1 cellular context compared by ENCODE assay signal in genomic region chr4:82217986-82218715, GRCh38.
TF ChIP-seq lines count a peak whose summit lies in the region.

No MANE protein-coding gene starts in this region.

TF ChIP-seq in GM23338, 12 proteins besides CTCF, POLR2A, EP300 and RAD21 (continued from another document):
- TF ChIP-seq REST (IDR thresholded peaks at IDR 0.05; ENCODE audit: unreplicated experiment) (no peak), EZH2 (IDR thresholded peaks at IDR 0.05; ENCODE audit: low read depth, unreplicated experiment) (no peak), POLR2AphosphoS5 (IDR thresholded peaks at IDR 0.05; ENCODE audit: low read depth) (no peak), STAT1 (IDR thresholded peaks at IDR 0.05; ENCODE audit: unreplicated experiment) (no peak), CREB1 (CRISPR knock-in tag; IDR thresholded peaks at IDR 0.05; ENCODE audit: low read depth) (no peak), NANOG (IDR thresholded peaks at IDR 0.05; ENCODE audit: borderline replicate concordance) (no peak)
- TF ChIP-seq, protein P1, sequence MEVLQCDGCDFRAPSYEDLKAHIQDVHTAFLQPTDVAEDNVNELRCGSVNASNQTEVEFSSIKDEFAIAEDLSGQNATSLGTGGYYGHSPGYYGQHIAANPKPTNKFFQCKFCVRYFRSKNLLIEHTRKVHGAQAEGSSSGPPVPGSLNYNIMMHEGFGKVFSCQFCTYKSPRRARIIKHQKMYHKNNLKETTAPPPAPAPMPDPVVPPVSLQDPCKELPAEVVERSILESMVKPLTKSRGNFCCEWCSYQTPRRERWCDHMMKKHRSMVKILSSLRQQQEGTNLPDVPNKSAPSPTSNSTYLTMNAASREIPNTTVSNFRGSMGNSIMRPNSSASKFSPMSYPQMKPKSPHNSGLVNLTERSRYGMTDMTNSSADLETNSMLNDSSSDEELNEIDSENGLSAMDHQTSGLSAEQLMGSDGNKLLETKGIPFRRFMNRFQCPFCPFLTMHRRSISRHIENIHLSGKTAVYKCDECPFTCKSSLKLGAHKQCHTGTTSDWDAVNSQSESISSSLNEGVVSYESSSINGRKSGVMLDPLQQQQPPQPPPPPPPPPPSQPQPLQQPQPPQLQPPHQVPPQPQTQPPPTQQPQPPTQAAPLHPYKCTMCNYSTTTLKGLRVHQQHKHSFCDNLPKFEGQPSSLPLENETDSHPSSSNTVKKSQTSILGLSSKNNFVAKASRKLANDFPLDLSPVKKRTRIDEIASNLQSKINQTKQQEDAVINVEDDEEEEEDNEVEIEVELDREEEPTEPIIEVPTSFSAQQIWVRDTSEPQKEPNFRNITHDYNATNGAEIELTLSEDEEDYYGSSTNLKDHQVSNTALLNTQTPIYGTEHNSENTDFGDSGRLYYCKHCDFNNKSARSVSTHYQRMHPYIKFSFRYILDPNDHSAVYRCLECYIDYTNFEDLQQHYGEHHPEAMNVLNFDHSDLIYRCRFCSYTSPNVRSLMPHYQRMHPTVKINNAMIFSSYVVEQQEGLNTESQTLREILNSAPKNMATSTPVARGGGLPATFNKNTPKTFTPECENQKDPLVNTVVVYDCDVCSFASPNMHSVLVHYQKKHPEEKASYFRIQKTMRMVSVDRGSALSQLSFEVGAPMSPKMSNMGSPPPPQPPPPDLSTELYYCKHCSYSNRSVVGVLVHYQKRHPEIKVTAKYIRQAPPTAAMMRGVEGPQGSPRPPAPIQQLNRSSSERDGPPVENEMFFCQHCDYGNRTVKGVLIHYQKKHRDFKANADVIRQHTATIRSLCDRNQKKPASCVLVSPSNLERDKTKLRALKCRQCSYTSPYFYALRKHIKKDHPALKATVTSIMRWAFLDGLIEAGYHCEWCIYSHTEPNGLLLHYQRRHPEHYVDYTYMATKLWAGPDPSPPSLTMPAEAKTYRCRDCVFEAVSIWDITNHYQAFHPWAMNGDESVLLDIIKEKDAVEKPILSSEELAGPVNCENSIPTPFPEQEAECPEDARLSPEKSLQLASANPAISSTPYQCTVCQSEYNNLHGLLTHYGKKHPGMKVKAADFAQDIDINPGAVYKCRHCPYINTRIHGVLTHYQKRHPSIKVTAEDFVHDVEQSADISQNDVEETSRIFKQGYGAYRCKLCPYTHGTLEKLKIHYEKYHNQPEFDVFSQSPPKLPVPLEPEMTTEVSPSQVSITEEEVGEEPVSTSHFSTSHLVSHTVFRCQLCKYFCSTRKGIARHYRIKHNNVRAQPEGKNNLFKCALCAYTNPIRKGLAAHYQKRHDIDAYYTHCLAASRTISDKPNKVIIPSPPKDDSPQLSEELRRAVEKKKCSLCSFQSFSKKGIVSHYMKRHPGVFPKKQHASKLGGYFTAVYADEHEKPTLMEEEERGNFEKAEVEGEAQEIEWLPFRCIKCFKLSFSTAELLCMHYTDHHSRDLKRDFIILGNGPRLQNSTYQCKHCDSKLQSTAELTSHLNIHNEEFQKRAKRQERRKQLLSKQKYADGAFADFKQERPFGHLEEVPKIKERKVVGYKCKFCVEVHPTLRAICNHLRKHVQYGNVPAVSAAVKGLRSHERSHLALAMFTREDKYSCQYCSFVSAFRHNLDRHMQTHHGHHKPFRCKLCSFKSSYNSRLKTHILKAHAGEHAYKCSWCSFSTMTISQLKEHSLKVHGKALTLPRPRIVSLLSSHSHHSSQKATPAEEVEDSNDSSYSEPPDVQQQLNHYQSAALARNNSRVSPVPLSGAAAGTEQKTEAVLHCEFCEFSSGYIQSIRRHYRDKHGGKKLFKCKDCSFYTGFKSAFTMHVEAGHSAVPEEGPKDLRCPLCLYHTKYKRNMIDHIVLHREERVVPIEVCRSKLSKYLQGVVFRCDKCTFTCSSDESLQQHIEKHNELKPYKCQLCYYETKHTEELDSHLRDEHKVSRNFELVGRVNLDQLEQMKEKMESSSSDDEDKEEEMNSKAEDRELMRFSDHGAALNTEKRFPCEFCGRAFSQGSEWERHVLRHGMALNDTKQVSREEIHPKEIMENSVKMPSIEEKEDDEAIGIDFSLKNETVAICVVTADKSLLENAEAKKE (CRISPR knock-in tag; IDR thresholded peaks at IDR 0.05), result no peak
